ENCODE assay signal across 27 cellular contexts in genomic region chr2:31380243-31380642, GRCh38. TPM values are rescaled to one million over a fixed set of nuclear protein-coding genes. Genes with fewer than 3 reads are reported as not detected.
"Had no signal": no experiment of that assay in that cellular context is flagged by ENCODE, and none has a peak within 500 bp of the region (broad histone marks: within the 10 kb centered on the region; RNA-seq: fewer than 3 reads in every experiment).

No MANE protein-coding gene starts in this region.

- H3K27ac Mint-ChIP-seq: dendritic cell treated with granulocyte-macrophage colony-stimulating factor and Interleukin-4, amounts not matched to agents 40 ng/mL and 50 ng/mL, for 4 days; immature natural killer cell; memory B cell; naive thymus-derived CD4-positive, alpha-beta T cell; natural killer cell had no signal

- H3K4me3 ChIP-seq: gastroesophageal sphincter, heart left ventricle, hepatocyte, left ventricle myocardium inferior, lower lobe of right lung had no signal

- H3K27me3 ChIP-seq: foreskin keratinocyte, heart left ventricle, hepatocyte had no signal

- H3K36me3 Mint-ChIP-seq: immature natural killer cell; memory B cell; naive thymus-derived CD4-positive, alpha-beta T cell; natural killer cell had no signal

- H3K27me3 Mint-ChIP-seq: memory B cell had no signal

- H3K4me3 Mint-ChIP-seq: dendritic cell treated with granulocyte-macrophage colony-stimulating factor and Interleukin-4, amounts not matched to agents 40 ng/mL and 50 ng/mL, for 4 days; immature natural killer cell; memory B cell; naive thymus-derived CD4-positive, alpha-beta T cell; natural killer cell had no signal

- H3K4me1 ChIP-seq: gastroesophageal sphincter, left ventricle myocardium inferior, lower lobe of right lung had no signal

- DNase-seq: cortex of kidney; effector CD4-positive, alpha-beta T cell; effector memory CD4-positive, alpha-beta T cell; foreskin keratinocyte; heart left ventricle; hypothalamus; immature natural killer cell; islet precursor cell; kidney; kidney glomerular epithelial cell; left colon; left ventricle myocardium inferior; lower lobe of right lung; mammary epithelial cell; mesendoderm; midbrain; naive thymus-derived CD4-positive, alpha-beta T cell; natural killer cell had no signal

- ATAC-seq: foreskin keratinocyte; gastroesophageal sphincter; heart left ventricle; left colon; left lobe of liver; lower lobe of right lung; naive thymus-derived CD4-positive, alpha-beta T cell; natural killer cell had no signal

- H3K27ac ChIP-seq: foreskin keratinocyte, gastroesophageal sphincter, heart left ventricle, hepatocyte, left ventricle myocardium inferior, lower lobe of right lung had no signal

- H3K9me3 Mint-ChIP-seq: dendritic cell treated with granulocyte-macrophage colony-stimulating factor and Interleukin-4, amounts not matched to agents 40 ng/mL and 50 ng/mL, for 4 days; naive thymus-derived CD4-positive, alpha-beta T cell; natural killer cell had no signal

- H3K36me3 ChIP-seq: gastroesophageal sphincter, heart left ventricle, left ventricle myocardium inferior, lower lobe of right lung had no signal

- H3K4me1 Mint-ChIP-seq: immature natural killer cell, memory B cell, natural killer cell had no signal

- H3K9me3 ChIP-seq: gastroesophageal sphincter, heart left ventricle, left ventricle myocardium inferior, lower lobe of right lung had no signal

RNA-seq across cellular contexts. Expression of gene XDH, which starts 34.3 kb away (rescaled TPM):
- total RNA-seq: dermis microvascular lymphatic vessel endothelial cell, endothelial cell of umbilical vein, frontal cortex, mononuclear cell, natural killer cell had no signal
- polyA plus RNA-seq: endothelial cell of umbilical vein; immature natural killer cell; naive thymus-derived CD4-positive, alpha-beta T cell had no signal
